24 cellular contexts compared by ENCODE assay signal in the genomic region with DNA sequence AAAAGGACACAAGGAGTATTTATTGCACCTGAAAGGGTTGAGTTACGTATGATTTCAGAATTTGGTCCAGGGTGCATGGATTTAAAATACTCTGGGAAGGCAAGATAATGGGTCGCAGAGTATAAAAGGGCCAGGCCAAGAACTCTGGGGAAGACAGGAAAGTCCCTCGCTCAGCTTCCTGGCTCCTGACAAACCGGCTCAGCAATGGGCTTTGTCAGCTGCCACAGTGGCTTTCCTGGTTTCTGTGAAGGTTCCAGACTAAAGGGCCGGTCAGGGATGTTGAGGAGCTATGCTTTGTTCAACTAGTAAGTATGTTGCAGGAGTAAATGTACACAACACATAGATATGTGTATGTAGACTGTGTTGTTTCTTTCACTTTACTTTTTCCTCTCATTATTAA.
"Had no signal": no experiment of that assay in that cellular context is flagged by ENCODE, and none has a peak within 500 bp of the region (broad histone marks: within the 10 kb centered on the region; RNA-seq: fewer than 3 reads in every experiment).

No MANE protein-coding gene starts in this region.

- H3K27me3 ChIP-seq: heart left ventricle, right lobe of liver, spleen, testis, tibial nerve, vagina had no signal

- H2AFZ ChIP-seq: parathyroid adenoma had no signal

- H3K4me3 ChIP-seq: coronary artery, heart left ventricle, prostate gland, right lobe of liver, spleen, testis, tibial nerve, upper lobe of right lung, vagina had no signal

- H3K4me1 ChIP-seq: heart left ventricle, parathyroid adenoma, prostate gland, right lobe of liver, spleen, testis, tibial nerve, upper lobe of right lung, vagina had no signal

- H3K9me3 ChIP-seq: heart left ventricle, prostate gland, right lobe of liver, spleen, testis, tibial nerve, upper lobe of right lung, vagina had no signal

- H3K27ac ChIP-seq: coronary artery, heart left ventricle, parathyroid adenoma, prostate gland, right lobe of liver, spleen, testis, tibial nerve, upper lobe of right lung, vagina had no signal

- H3K36me3 ChIP-seq: heart left ventricle, prostate gland, right lobe of liver, spleen, tibial nerve, upper lobe of right lung, vagina had no signal

- H3K79me2 ChIP-seq: parathyroid adenoma had no signal

- H3K9ac ChIP-seq: parathyroid adenoma had no signal

- ATAC-seq: esophagus mucosa; heart left ventricle; left lobe of liver; naive thymus-derived CD8-positive, alpha-beta T cell; stimulated activated naive B cell treated with anti-CD40 and anti-IgM and Interleukin-4, amounts not matched to agents 10 μg/mL and 1 μg/mL and 100 μg/mL, for 72 hours; stimulated activated naive CD8-positive, alpha-beta T cell treated with anti-CD3 and anti-CD28 coated beads, Interleukin-15, amount 100 ng/mL, for 72 hours; upper lobe of right lung had no signal

- DNase-seq: effector CD4-positive, alpha-beta T cell; endodermal cell; heart left ventricle; hippocampal formation; mammary epithelial cell; naive thymus-derived CD8-positive, alpha-beta T cell; retina; right lobe of liver; spleen; stimulated activated CD4-positive, alpha-beta T cell treated with anti-CD3 and anti-CD28 coated beads, Interleukin-15, amount 100 ng/mL, for 24 hours; stimulated activated CD4-positive, alpha-beta T cell treated with anti-CD3 and anti-CD28 coated beads, Interleukin-1b, Interleukin-23, amount 100 ng/mL, for 48 hours; stimulated activated CD4-positive, alpha-beta T cell treated with anti-CD3 and anti-CD28 coated beads, Interleukin-4, amount 100 ng/mL, for 24 hours; stimulated activated naive B cell treated with anti-CD40 and anti-IgM and Interleukin-4, amounts not matched to agents 10 μg/mL and 1 μg/mL and 100 μg/mL, for 72 hours; stimulated activated naive CD8-positive, alpha-beta T cell treated with anti-CD3 and anti-CD28 coated beads, Interleukin-15, amount 100 ng/mL, for 72 hours; testis; upper lobe of right lung had no signal

- FAIRE-seq: frontal cortex had no signal
